1 cellular context compared by ENCODE assay signal in genomic region chr5:55983986-55984385, GRCh38.
TF ChIP-seq lines count a peak whose summit lies in the region.

No MANE protein-coding gene starts in this region.

TF ChIP-seq in GM12878, 131 proteins besides CTCF, POLR2A, EP300 and RAD21:
- TF ChIP-seq DPF2 (IDR thresholded peaks at IDR 0.05): no peak
- TF ChIP-seq NR2C2 (IDR thresholded peaks at IDR 0.05; ENCODE audit: borderline replicate concordance, control insufficient read depth, insufficient read length, low read depth): no peak
- no peak for TF ChIP-seq NR2F1 (conservative IDR thresholded peaks at IDR 0.05)
- TF ChIP-seq MYB (IDR thresholded peaks at IDR 0.05; ENCODE audit: borderline replicate concordance, low read depth, low read length): no peak
- no peak for TF ChIP-seq ZNF687 (IDR thresholded peaks at IDR 0.05)
- no peak for TF ChIP-seq ELK1 (IDR thresholded peaks at IDR 0.05; ENCODE audit: low read depth, low read length)
- no peak for TF ChIP-seq SREBF1 (IDR thresholded peaks at IDR 0.05; ENCODE audit: low read length)
- peak; percentile 86; the same call in 1 of the 2 replicates for TF ChIP-seq ZBTB40 (IDR thresholded peaks at IDR 0.05; ENCODE audit: borderline replicate concordance)
- no peak for TF ChIP-seq IRF4 (IDR thresholded peaks at IDR 0.05; ENCODE audit: low read depth, low read length)
- TF ChIP-seq PRDM15 (CRISPR knock-in tag; IDR thresholded peaks at IDR 0.05): 0 out of 2 replicates have a peak, but pooled peaks have one; percentile 12
